Comparison of ENCODE assay signal across 15 cellular contexts in the genomic region with DNA sequence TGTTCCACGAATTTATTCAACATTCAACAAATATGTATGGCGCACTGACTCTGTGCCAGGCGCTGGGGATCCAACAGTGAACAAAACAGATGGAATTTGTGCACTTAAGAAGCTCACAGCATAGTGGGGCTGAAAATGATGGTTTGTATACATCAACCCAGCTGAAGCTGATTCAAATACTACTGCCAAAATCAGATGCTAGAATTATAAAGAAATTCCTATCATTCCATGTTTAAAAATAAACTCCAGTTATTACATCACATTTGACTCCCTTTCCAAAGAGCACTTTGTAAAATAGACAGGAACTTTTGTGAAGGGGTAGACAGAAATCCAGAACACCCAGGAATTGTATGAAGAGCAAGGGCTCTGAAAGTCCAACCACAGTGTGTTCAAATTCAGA. TPM values are rescaled to one million over a fixed set of nuclear protein-coding genes. Genes with fewer than 3 reads are reported as not detected.
A peak's percentile ranks its signal among the peaks of the same experiment; 100 is the strongest.
DNase-seq lines count a peak whose midpoint lies in the region; ATAC-seq, FAIRE-seq and TF ChIP-seq lines count a peak whose summit lies in the region.
"Had no signal": no experiment of that assay in that cellular context is flagged by ENCODE, and none has a peak within 500 bp of the region (broad histone marks: within the 10 kb centered on the region; RNA-seq: fewer than 3 reads in every experiment).

No MANE protein-coding gene starts in this region.

- no peak for TF ChIP-seq POLR2A in A549 (IDR thresholded peaks at IDR 0.05; ENCODE audit: low read length)

- H3K27me3 ChIP-seq in brain microvascular endothelial cell (replicated peaks) = no peaks in the 10 kb centered on the region
- no peaks in the 10 kb centered on the region for H3K27me3 ChIP-seq in endodermal cell (ENCODE audit: control insufficient read depth, insufficient read depth, low read length, poor library complexity, severe bottlenecking)
- no peaks in the 10 kb centered on the region for H3K27me3 ChIP-seq in dorsolateral prefrontal cortex
- H3K27me3 ChIP-seq: pancreas had no signal

- no peaks in the 10 kb centered on the region for H3K27me3 Mint-ChIP-seq in endodermal cell (ENCODE audit: insufficient read depth)

- no peak overlapping the region for H3K4me3 ChIP-seq in A549
- no peak overlapping the region for H3K4me3 ChIP-seq in brain microvascular endothelial cell (ENCODE audit: low read depth, low read length)
- H3K4me3 ChIP-seq in endodermal cell (ENCODE audit: low read length) = no peak overlapping the region
- no peak overlapping the region for H3K4me3 ChIP-seq in dorsolateral prefrontal cortex
- H3K4me3 ChIP-seq: pancreas had no signal

- POLR2A ChIA-PET in A549 (lab: Yijun Ruan, JAX) = no interaction called here

- no peaks in the 10 kb centered on the region for H3K9me3 ChIP-seq in A549
- H3K9me3 ChIP-seq in endodermal cell (ENCODE audit: control insufficient read depth, low read length) = no peaks in the 10 kb centered on the region
- H3K9me3 ChIP-seq: pancreas had no signal

- 0 out of 3 replicates have a peak overlapping the region, but pooled peaks have one; percentile 16 for H3K4me2 ChIP-seq in A549

- H3K4me1 ChIP-seq in A549 = peaks cover 8% of the 10 kb centered on the region; the same call in 2 of the 3 replicates
- H3K4me1 ChIP-seq in endodermal cell (ENCODE audit: control insufficient read depth, insufficient read depth, low read length) = peaks cover 5% of the 10 kb centered on the region

- H3K4me1 Mint-ChIP-seq in endodermal cell = peaks cover 29% of the 10 kb centered on the region

- no peak for ATAC-seq in A549
- no peak for ATAC-seq in GM18907 (IDR thresholded peaks at IDR 0.05; ENCODE audit: unreplicated experiment)

- no peak for TF ChIP-seq EP300 in A549 (IDR thresholded peaks at IDR 0.05)

- no peak overlapping the region for H3K4me3 Mint-ChIP-seq in endodermal cell

- CTCF ChIA-PET in A549 (lab: Yijun Ruan, JAX) = no interaction called here

- intact Hi-C loops in dorsolateral prefrontal cortex (cut with DNase I) = no loop called here

- no peaks in the 10 kb centered on the region for H3K9me3 Mint-ChIP-seq in endodermal cell

- FAIRE-seq in A549 (lab: Jason Lieb, UNC) (no peak), islet of Langerhans (lab: Jason Lieb, UNC) (peak; percentile 80)
- FAIRE-seq: pancreas had no signal

- H3K36me3 Mint-ChIP-seq in endodermal cell (ENCODE audit: low read depth) = peaks cover 67% of the 10 kb centered on the region

- H3K27ac ChIP-seq in A549 (no peak overlapping the region), brain microvascular endothelial cell (no peak overlapping the region), endodermal cell (ENCODE audit: low read depth, low read length) (no peak overlapping the region), dorsolateral prefrontal cortex (peak overlapping the region in 7 of 59 donors; percentile 2 to 46 (median 19))
- H3K27ac ChIP-seq: pancreas had no signal

- WGBS in A549 (ENCODE audit: missing lambda C conversion rate) = 80% methylated on average over 3 of the region's 3 CpGs
- WGBS in endodermal cell (ENCODE audit: insufficient coverage in 1 of 2, insufficient read length in 1 of 2), 2 experiments = 98% methylated on average over 3 of the region's 3 CpGs; no CpG with 5 or more reads in 1 of the 2 experiments

- DNase-seq in A549 (ENCODE audit: low read depth in 1 of 2, low spot score in 1 of 2) = no peak
- DNase-seq in HS-5 (ENCODE audit: low read depth) = peak; percentile 40
- peak; percentile 49 for DNase-seq in brain microvascular endothelial cell
- DNase-seq in endodermal cell = no peak
- no peak for DNase-seq in dorsolateral prefrontal cortex
- no peak for DNase-seq in stimulated activated CD4-positive, alpha-beta T cell treated with anti-CD3 and anti-CD28 coated beads, Interleukin-12 subunit alpha, Interleukin-12 subunit beta, amount 100 ng/mL, for 4 hours
- DNase-seq: activated gamma-delta T cell treated with Interleukin-2 at 50 U/mL for 16 hours; glutamatergic neuron; kidney; NCI-H526; pancreas; stimulated activated CD4-positive, alpha-beta T cell treated with anti-CD3 and anti-CD28 coated beads, Interleukin-15, amount 100 ng/mL, for 24 hours; T-helper 2 cell had no signal

- no peak for TF ChIP-seq RAD21 in A549 (conservative IDR thresholded peaks at IDR 0.05 in 1 of 2, IDR thresholded peaks at IDR 0.05 in 1 of 2)

- TF ChIP-seq CTCF in A549 (IDR thresholded peaks at IDR 0.05) (no peak), brain microvascular endothelial cell (IDR thresholded peaks at IDR 0.05; ENCODE audit: low read depth, low read length, missing control alignments) (no peak), endodermal cell (conservative IDR thresholded peaks at IDR 0.05) (no peak), dorsolateral prefrontal cortex (IDR thresholded peaks at IDR 0.05 in 54 of 56, conservative IDR thresholded peaks at IDR 0.05 in 2 of 56; ENCODE audit: low read depth in 1 of 56, partially characterized antibody in 56 of 56) (no peak)

- H3K9ac ChIP-seq in endodermal cell (ENCODE audit: extremely low read depth, low read length, poor library complexity, severe bottlenecking) = no peak overlapping the region

- in situ Hi-C loops in brain microvascular endothelial cell (cut with HindIII; ENCODE audit: low pct_ligation_motif_present, low sequenced_read_pairs) = no loop called here

- no peak overlapping the region for H3K27ac Mint-ChIP-seq in endodermal cell

- H3K36me3 ChIP-seq in brain microvascular endothelial cell (replicated peaks) = no peaks in the 10 kb centered on the region
- peaks cover 78% of the 10 kb centered on the region for H3K36me3 ChIP-seq in endodermal cell (ENCODE audit: control insufficient read depth, insufficient read depth, low read length)
- H3K36me3 ChIP-seq: pancreas had no signal

TF ChIP-seq in A549, 52 proteins besides CTCF, POLR2A, EP300 and RAD21:
- TF ChIP-seq NR3C1 (IDR thresholded peaks at IDR 0.05) = no peak
- TF ChIP-seq HOXA7 (CRISPR knock-in tag; IDR thresholded peaks at IDR 0.05) = no peak
- TF ChIP-seq TP53 (CRISPR knock-in tag; IDR thresholded peaks at IDR 0.05) = no peak
- TF ChIP-seq CBX8 (IDR thresholded peaks at IDR 0.05) = no peak
- TF ChIP-seq, protein P1, sequence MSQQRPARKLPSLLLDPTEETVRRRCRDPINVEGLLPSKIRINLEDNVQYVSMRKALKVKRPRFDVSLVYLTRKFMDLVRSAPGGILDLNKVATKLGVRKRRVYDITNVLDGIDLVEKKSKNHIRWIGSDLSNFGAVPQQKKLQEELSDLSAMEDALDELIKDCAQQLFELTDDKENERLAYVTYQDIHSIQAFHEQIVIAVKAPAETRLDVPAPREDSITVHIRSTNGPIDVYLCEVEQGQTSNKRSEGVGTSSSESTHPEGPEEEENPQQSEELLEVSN (IDR thresholded peaks at IDR 0.05; ENCODE audit: borderline replicate concordance, low read depth) = no peak
- no peak for TF ChIP-seq NPAS2 (CRISPR knock-in tag; IDR thresholded peaks at IDR 0.05; ENCODE audit: borderline replicate concordance)
- TF ChIP-seq BHLHE40 (IDR thresholded peaks at IDR 0.05; ENCODE audit: low read depth, low read length) = no peak
- no peak for TF ChIP-seq SMC3 (IDR thresholded peaks at IDR 0.05)

RNA-seq across cellular contexts. Expression of gene ZNF608, which starts 54.1 kb away (rescaled TPM):
- polyA plus RNA-seq in A549 (2011; rRNA removed) (1.8 and 2.5 TPM in 2 replicates), A549 (2017; fragmentation: RNase III; extraction: RNeasy Plus Mini Kit Qiagen cat#74134 plus additional on column Dnase treatment) (0.43 to 0.77 TPM (median 0.66 TPM) in 3 replicates)
- polyA plus RNA-seq in A549 (2012; cell fraction: cytosol; rRNA removed) = 0.34 and 0.38 TPM in 2 replicates
- 0.46 and 0.84 TPM in 2 replicates for polyA plus RNA-seq in A549 (2012; cell fraction: nucleus; rRNA removed)
- polyA minus RNA-seq in A549 (2011; rRNA and poly(A)+ RNA removed) = 1.4 and 2.5 TPM in 2 replicates
- total RNA-seq in endodermal cell (100 to 1,000 TPM; 138 to 140 TPM), dorsolateral prefrontal cortex (10 to 100 TPM; 21.1 to 70.6 (median 32.8) TPM)
- 85.1 TPM for polyA plus RNA-seq in endodermal cell (2013, experiment 1 of 2)
- 84.0 TPM for polyA plus RNA-seq in endodermal cell (2013, experiment 2 of 2)

Comparison
In these comparisons a context has a peak if more than half of its experiments do, and no peak if none do; other contexts are left out.
1. DNase-seq: peak in HS-5 (single experiment) and brain microvascular endothelial cell (single experiment); none in A549 (0 of 2), endodermal cell (single experiment), dorsolateral prefrontal cortex (0 of 10) and stimulated activated CD4-positive, alpha-beta T cell treated with anti-CD3 and anti-CD28 coated beads, Interleukin-12 subunit alpha, Interleukin-12 subunit beta, amount 100 ng/mL, for 4 hours (single experiment).